Comparison of ENCODE assay signal across 1 cellular context in the genomic region with DNA sequence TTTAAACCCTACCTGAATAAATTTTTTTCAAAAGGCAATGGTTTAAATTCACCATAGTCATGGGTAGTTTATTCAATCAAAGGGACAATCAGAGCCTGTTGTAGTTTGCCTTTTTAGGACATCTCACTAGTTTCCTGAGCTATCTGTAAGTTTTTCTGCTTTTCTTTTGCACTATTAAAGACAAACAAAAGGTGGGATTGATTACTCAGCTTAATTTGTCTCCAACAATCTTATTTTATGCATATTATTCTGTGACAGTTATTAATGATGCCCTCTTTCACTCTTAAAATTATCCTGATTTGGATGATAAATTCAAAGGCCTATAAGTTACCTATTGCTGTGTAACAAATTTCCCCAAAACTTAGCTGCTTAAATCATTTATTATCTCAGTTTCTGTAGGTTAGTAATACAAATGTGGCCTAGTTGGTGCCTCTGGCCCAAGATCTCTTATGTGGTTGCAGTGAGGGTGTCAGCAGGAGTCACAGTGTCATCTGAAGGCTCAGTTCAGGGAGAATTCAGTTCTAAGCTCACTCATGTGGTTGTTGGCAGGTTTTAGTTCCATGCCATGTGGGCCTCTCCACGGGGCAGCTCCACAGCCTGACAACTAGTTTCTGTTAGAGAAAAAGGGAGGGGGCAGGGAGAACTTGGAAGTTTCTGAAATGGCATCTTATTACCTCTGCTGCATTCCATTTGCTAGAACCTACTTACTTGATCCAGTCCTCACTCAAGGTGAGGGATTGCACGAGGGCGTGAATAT.
TF ChIP-seq lines count a peak whose summit lies in the region.

No MANE protein-coding gene starts in this region.

TF ChIP-seq in K562, 482 proteins besides CTCF, POLR2A, EP300 and RAD21:
- TF ChIP-seq C11orf30 (IDR thresholded peaks at IDR 0.05; ENCODE audit: low read depth): peak; percentile 37; the same call in 1 of the 2 replicates
- peak; percentile 63 for TF ChIP-seq ZNF316 (IDR thresholded peaks at IDR 0.05)
- TF ChIP-seq ZBTB17 (CRISPR knock-in tag; IDR thresholded peaks at IDR 0.05): no peak
